1 cellular context compared by ENCODE assay signal in genomic region chr6:26126394-26127221, GRCh38.
TF ChIP-seq lines count a peak whose summit lies in the region.

No MANE protein-coding gene starts in this region.

TF ChIP-seq in K562, 482 proteins besides CTCF, POLR2A, EP300 and RAD21 (continued from another document and continues in another):
- no peak for TF ChIP-seq THRA (IDR thresholded peaks at IDR 0.05)
- TF ChIP-seq SPI1 (IDR thresholded peaks at IDR 0.05; ENCODE audit: borderline replicate concordance, low read depth, low read length), result no peak
- TF ChIP-seq HMGN3 (IDR thresholded peaks at IDR 0.05; ENCODE audit: borderline replicate concordance, extremely low read depth, insufficient read length, low read depth, low read length), result no peak
- TF ChIP-seq HMBOX1 (IDR thresholded peaks at IDR 0.05), result no peak
- TF ChIP-seq ZFX (CRISPR knock-in tag; IDR thresholded peaks at IDR 0.05), result peak; percentile 42; the same call in 1 of the 2 replicates
- TF ChIP-seq RBM22 (IDR thresholded peaks at IDR 0.05; ENCODE audit: low read depth, low read length, poor library complexity, severe bottlenecking), result peak; percentile 55
- TF ChIP-seq SAFB2 (IDR thresholded peaks at IDR 0.05; ENCODE audit: borderline replicate concordance, low read depth, low read length, severe bottlenecking), result no peak
- no peak for TF ChIP-seq STAT5B (CRISPR knock-in tag; IDR thresholded peaks at IDR 0.05)
- peak; percentile 28; the same call in 1 of the 2 replicates for TF ChIP-seq CHCHD3 (CRISPR knock-in tag; IDR thresholded peaks at IDR 0.05)
- no peak for TF ChIP-seq CHD1 (IDR thresholded peaks at IDR 0.05; ENCODE audit: low read length)
- no peak for TF ChIP-seq EHMT2 (IDR thresholded peaks at IDR 0.05)
- TF ChIP-seq HMG20A (CRISPR knock-in tag; conservative IDR thresholded peaks at IDR 0.05), result no peak
- peak in 1 of 2 experiments; percentile 93; a peak in 1 of 4 replicates for TF ChIP-seq BCLAF1 (IDR thresholded peaks at IDR 0.05; ENCODE audit: borderline replicate concordance in 1 of 2, control insufficient read depth in 1 of 2, low read depth in 2 of 2, low read length in 1 of 2)
- TF ChIP-seq YY1 (IDR thresholded peaks at IDR 0.05; ENCODE audit: borderline replicate concordance in 1 of 3, control insufficient read depth in 1 of 3, extremely low read depth in 1 of 3, insufficient read depth in 3 of 3, insufficient read length in 1 of 3, insufficient replicate concordance in 2 of 3, low read depth in 1 of 3, low read length in 2 of 3), result no peak
- no peak for TF ChIP-seq TAL1 (IDR thresholded peaks at IDR 0.05)
- no peak for TF ChIP-seq GABPB2 (CRISPR knock-in tag; conservative IDR thresholded peaks at IDR 0.05)
- TF ChIP-seq POLR2H (tag; IDR thresholded peaks at IDR 0.05; ENCODE audit: low read depth), result peak; percentile 78; the same call in 1 of the 2 replicates
- TF ChIP-seq SOX6 (IDR thresholded peaks at IDR 0.05), result no peak
- no peak for TF ChIP-seq ZSCAN32 (CRISPR knock-in tag; IDR thresholded peaks at IDR 0.05)
- TF ChIP-seq ETS1 (conservative IDR thresholded peaks at IDR 0.05; ENCODE audit: control insufficient read depth, low read depth, low read length), result no peak
- no peak for TF ChIP-seq BRF1 (IDR thresholded peaks at IDR 0.05; ENCODE audit: borderline replicate concordance, extremely low read depth, insufficient read length)
- TF ChIP-seq RBM34 (IDR thresholded peaks at IDR 0.05; ENCODE audit: borderline replicate concordance, insufficient read depth, low read length), result no peak
- no peak for TF ChIP-seq ZBTB9 (CRISPR knock-in tag; IDR thresholded peaks at IDR 0.05)
- no peak for TF ChIP-seq RNF2 (IDR thresholded peaks at IDR 0.05)
- no peak for TF ChIP-seq SMC3 (conservative IDR thresholded peaks at IDR 0.05; ENCODE audit: insufficient read depth, low read depth, low read length)
- TF ChIP-seq ZNF3 (CRISPR knock-in tag; IDR thresholded peaks at IDR 0.05), result no peak
- TF ChIP-seq XRCC3 (IDR thresholded peaks at IDR 0.05), result no peak
- no peak for TF ChIP-seq NFXL1 (CRISPR knock-in tag; IDR thresholded peaks at IDR 0.05)
- no peak for TF ChIP-seq ZNF609 (CRISPR knock-in tag; IDR thresholded peaks at IDR 0.05; ENCODE audit: borderline replicate concordance)
- no peak for TF ChIP-seq ZNF518B (CRISPR knock-in tag; IDR thresholded peaks at IDR 0.05)
- no peak for TF ChIP-seq MCM7 (IDR thresholded peaks at IDR 0.05)
- no peak for TF ChIP-seq JUNB (CRISPR knock-in tag; conservative IDR thresholded peaks at IDR 0.05)
- no peak for TF ChIP-seq SRSF1 (IDR thresholded peaks at IDR 0.05; ENCODE audit: low read depth, low read length)
- no peak for TF ChIP-seq BDP1 (IDR thresholded peaks at IDR 0.05; ENCODE audit: insufficient read depth, insufficient read length)
- TF ChIP-seq BCOR (IDR thresholded peaks at IDR 0.05), result no peak
- no peak for TF ChIP-seq KAT7 (CRISPR knock-in tag; IDR thresholded peaks at IDR 0.05; ENCODE audit: borderline replicate concordance)
- no peak for TF ChIP-seq MAX (CRISPR knock-in tag; IDR thresholded peaks at IDR 0.05)
- no peak for TF ChIP-seq TEAD2 (tag; IDR thresholded peaks at IDR 0.05)
- no peak for TF ChIP-seq TRIM28 (IDR thresholded peaks at IDR 0.05)
- TF ChIP-seq HOMEZ (CRISPR knock-in tag; IDR thresholded peaks at IDR 0.05), result no peak
- no peak for TF ChIP-seq ZBTB12 (CRISPR knock-in tag; IDR thresholded peaks at IDR 0.05)
- TF ChIP-seq RFX1 (IDR thresholded peaks at IDR 0.05), result no peak
- no peak for TF ChIP-seq HDAC2 (IDR thresholded peaks at IDR 0.05)
- no peak for TF ChIP-seq TFAM (CRISPR knock-in tag; conservative IDR thresholded peaks at IDR 0.05)
